Comparison of ENCODE assay signal across 11 cellular contexts in the genomic region with DNA sequence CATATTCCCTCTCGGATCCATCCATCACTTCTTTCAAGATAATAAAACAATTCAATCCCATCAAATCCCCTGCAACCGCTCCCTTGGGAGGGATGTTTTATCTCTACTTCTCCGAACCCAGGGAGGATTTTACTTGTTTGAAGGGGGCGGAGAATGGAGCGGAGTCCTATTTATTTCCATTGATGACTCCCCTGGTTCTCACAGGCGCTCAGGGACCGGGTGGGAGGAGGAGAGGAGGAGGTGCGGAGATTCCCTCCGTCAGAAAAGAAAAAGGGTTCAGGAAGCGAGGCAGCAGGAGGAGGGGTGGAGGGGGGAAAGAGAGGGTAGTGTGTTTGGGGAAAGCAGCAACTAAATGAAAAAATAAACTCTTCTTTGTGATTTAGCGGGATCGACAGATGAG. TPM values are rescaled to one million over a fixed set of nuclear protein-coding genes. Genes with fewer than 3 reads are reported as not detected.
DNase-seq lines count a peak whose midpoint lies in the region; ATAC-seq and TF ChIP-seq lines count a peak whose summit lies in the region.
"Had no signal": no experiment of that assay in that cellular context is flagged by ENCODE, and none has a peak within 500 bp of the region (broad histone marks: within the 10 kb centered on the region; RNA-seq: fewer than 3 reads in every experiment).

No MANE protein-coding gene starts in this region.

- H3K27ac ChIP-seq in CD4-positive, alpha-beta memory T cell (ENCODE audit: low read depth, low read length) = no peak overlapping the region
- H3K27ac ChIP-seq in KMS-11 (no peak overlapping the region), esophagus muscularis mucosa (replicated peaks in 1 of 4) (peak overlapping the region; percentile 22 to 75 (median 58)), Peyer's patch (peak overlapping the region in 1 of 4 donors; percentile 53)

- H3K9me3 Mint-ChIP-seq in CD4-positive, alpha-beta memory T cell = peaks cover 0 to 3% (median 0%) of the 10 kb centered on the region in 8 donors
- no peaks in the 10 kb centered on the region for H3K9me3 Mint-ChIP-seq in neural crest cell

- WGBS in esophagus muscularis mucosa = 59% methylated on average over 12 of the region's 12 CpGs

- H3K4me1 ChIP-seq in CD4-positive, alpha-beta memory T cell (ENCODE audit: insufficient read depth, low read length) = peaks cover 21% of the 10 kb centered on the region
- peaks cover 45% of the 10 kb centered on the region for H3K4me1 ChIP-seq in KMS-11 (ENCODE audit: low read depth, poor library complexity, severe bottlenecking)
- peaks cover 5 to 29% (median 24%) of the 10 kb centered on the region in 4 donors for H3K4me1 ChIP-seq in esophagus muscularis mucosa
- peaks cover 0 to 25% (median 2%) of the 10 kb centered on the region in 4 donors for H3K4me1 ChIP-seq in Peyer's patch

- H3K36me3 Mint-ChIP-seq in CD4-positive, alpha-beta memory T cell = no peaks in the 10 kb centered on the region
- no peaks in the 10 kb centered on the region for H3K36me3 Mint-ChIP-seq in neural crest cell (ENCODE audit: low read depth)

- no peaks in the 10 kb centered on the region for H3K9me3 ChIP-seq in CD4-positive, alpha-beta memory T cell (ENCODE audit: control insufficient read depth in 1 of 2, low read length in 2 of 2)
- H3K9me3 ChIP-seq in esophagus muscularis mucosa (no peaks in the 10 kb centered on the region), Peyer's patch (no peaks in the 10 kb centered on the region)

- peaks cover 21% of the 10 kb centered on the region; the same call in 1 of the 2 replicates for H3K79me2 ChIP-seq in KMS-11 (ENCODE audit: insufficient read depth, low read depth)

- peak overlapping the region; percentile 55 for H3K4me2 ChIP-seq in KMS-11

- TF ChIP-seq POLR2A in esophagus muscularis mucosa (IDR thresholded peaks at IDR 0.05; ENCODE audit: low read depth) (no peak), Peyer's patch (IDR thresholded peaks at IDR 0.05) (no peak)

- POLR2A ChIA-PET in CD4-positive, alpha-beta memory T cell (lab: Charles Lee; ENCODE audit: partially characterized antibody) = no interaction called here

- peak overlapping the region in 6 of 8 donors; percentile 14 to 89 (median 80) for H3K4me3 Mint-ChIP-seq in CD4-positive, alpha-beta memory T cell
- peak overlapping the region; percentile 93 for H3K4me3 Mint-ChIP-seq in neural crest cell

- H3K36me3 ChIP-seq in CD4-positive, alpha-beta memory T cell (ENCODE audit: insufficient read depth, low read length) = no peaks in the 10 kb centered on the region
- H3K36me3 ChIP-seq in KMS-11 (ENCODE audit: insufficient read depth) (no peaks in the 10 kb centered on the region), esophagus muscularis mucosa (no peaks in the 10 kb centered on the region), Peyer's patch (no peaks in the 10 kb centered on the region)

- H3K27me3 Mint-ChIP-seq in CD4-positive, alpha-beta memory T cell = peaks cover 42 to 44% of the 10 kb centered on the region in 2 donors
- H3K27me3 Mint-ChIP-seq in neural crest cell (ENCODE audit: low read depth) = peaks cover 67% of the 10 kb centered on the region

- H4K20me1 ChIP-seq in KMS-11 (ENCODE audit: insufficient read depth) = no peaks in the 10 kb centered on the region

- ATAC-seq in GM19395 (IDR thresholded peaks at IDR 0.05; ENCODE audit: unreplicated experiment) = no peak

- H3K27ac Mint-ChIP-seq in CD4-positive, alpha-beta memory T cell = peak overlapping the region in 1 of 7 donors; percentile 27
- peak overlapping the region; percentile 48 for H3K27ac Mint-ChIP-seq in neural crest cell (ENCODE audit: unreplicated experiment)

- H3K9ac ChIP-seq in KMS-11 = no peak overlapping the region; the same call in 1 of the 2 replicates

- no peak overlapping the region for H3K4me3 ChIP-seq in CD4-positive, alpha-beta memory T cell (ENCODE audit: low read length in 2 of 2)
- H3K4me3 ChIP-seq in KMS-11 (IDR thresholded peaks at IDR 0.05; ENCODE audit: insufficient read depth, low read depth, low read length) (no peak overlapping the region), esophagus muscularis mucosa (peak overlapping the region; percentile 64 to 78 (median 67)), Peyer's patch (peak overlapping the region in 2 of 4 donors; percentile 6 to 49)

- peak overlapping the region; percentile 89; the same call in 1 of the 2 replicates for H2AFZ ChIP-seq in KMS-11 (ENCODE audit: low read depth)

- CTCF ChIA-PET in CD4-positive, alpha-beta memory T cell (lab: Charles Lee; ENCODE audit: partially characterized antibody) = interaction anchor here (1.2 kb wide), 1 partner anchor 27 kb away, joined by 3 read pairs; no protein-coding TSS in a partner anchor

- peaks cover 9 to 39% (median 23%) of the 10 kb centered on the region in 4 donors for H3K4me1 Mint-ChIP-seq in CD4-positive, alpha-beta memory T cell
- peaks cover 34% of the 10 kb centered on the region for H3K4me1 Mint-ChIP-seq in neural crest cell

- intact Hi-C loops in CD4-positive, alpha-beta memory T cell (cut with micrococcal nuclease) = no loop called here
- intact Hi-C loops in esophagus muscularis mucosa (cut with DNase I) = loop anchor here (5.0 kb wide), 1 partner anchor 148 kb away; a partner anchor contains a TSS

- TF ChIP-seq EP300 in esophagus muscularis mucosa (IDR thresholded peaks at IDR 0.05) = no peak

- peaks cover 37% of the 10 kb centered on the region for H3K27me3 ChIP-seq in CD4-positive, alpha-beta memory T cell (ENCODE audit: insufficient read depth, low read length)
- H3K27me3 ChIP-seq in KMS-11 (ENCODE audit: insufficient read depth, low read depth) = no peaks in the 10 kb centered on the region
- peaks cover 0 to 25% (median 0%) of the 10 kb centered on the region in 4 donors for H3K27me3 ChIP-seq in esophagus muscularis mucosa
- peaks cover 0 to 15% of the 10 kb centered on the region in 2 donors for H3K27me3 ChIP-seq in Peyer's patch

- TF ChIP-seq CTCF in KMS-11 (conservative IDR thresholded peaks at IDR 0.05; ENCODE audit: low read depth, low read length) (no peak), esophagus muscularis mucosa (IDR thresholded peaks at IDR 0.05) (no peak), neural crest cell (conservative IDR thresholded peaks at IDR 0.05) (no peak), Peyer's patch (IDR thresholded peaks at IDR 0.05) (no peak)

- DNase-seq in CD4-positive, alpha-beta memory T cell = no peak
- DNase-seq in esophagus muscularis mucosa (ENCODE audit: extremely low spot score) = no peak
- DNase-seq in neural crest cell (ENCODE audit: low read depth, low spot score) = no peak
- DNase-seq in Peyer's patch = no peak
- no peak for DNase-seq in NCI-H187 treated with DMSO at 0.1 percent for 48 hours (lab: John Stamatoyannopoulos, UW)
- DNase-seq in stimulated activated CD4-positive, alpha-beta T cell treated with anti-CD3 and anti-CD28 coated beads, Interleukin-4, amount 100 ng/mL, for 4 hours = no peak
- DNase-seq: IMR-90, NCI-H446 treated with DMSO at 0.1 percent for 48 hours, T-helper 9 cell had no signal

RNA-seq across cellular contexts. Expression of a gene that starts 2.1 kb away (rescaled TPM):
- total RNA-seq in CD4-positive, alpha-beta memory T cell = not detected
- not detected for polyA plus RNA-seq in CD4-positive, alpha-beta memory T cell
- 10 to 100 TPM; 11.6 to 16.0 (median 12.1) TPM for total RNA-seq in esophagus muscularis mucosa
- total RNA-seq in neural crest cell = 23.9 and 25.4 TPM in 2 replicates
- 1 to 10 TPM in 2 of 4 donors, under 1 TPM in 1, not detected in 1; 0.70 to 2.9 (median 2.3) TPM for total RNA-seq in Peyer's patch
- polyA plus RNA-seq: IMR-90 had no signal

Comparison
In these comparisons a context has a peak if more than half of its experiments do, and no peak if none do; other contexts are left out.
1. H3K27ac ChIP-seq: peak in esophagus muscularis mucosa (4 of 4); none in CD4-positive, alpha-beta memory T cell (single experiment) and KMS-11 (single experiment).
2. H3K4me3 ChIP-seq: peak in esophagus muscularis mucosa (4 of 4); none in CD4-positive, alpha-beta memory T cell (0 of 2) and KMS-11 (single experiment).